In genomic region chr6:63792846-63793245, GRCh38 we compare ENCODE assay signal across 24 cellular contexts.
"Had no signal": no experiment of that assay in that cellular context is flagged by ENCODE, and none has a peak within 500 bp of the region (broad histone marks: within the 10 kb centered on the region; RNA-seq: fewer than 3 reads in every experiment).

No MANE protein-coding gene starts in this region.

- H3K27me3 ChIP-seq: right atrium auricular region, uterus had no signal

- H3K4me3 Mint-ChIP-seq: memory B cell; naive thymus-derived CD8-positive, alpha-beta T cell; nephron; neural crest cell; stimulated activated memory B cell treated with anti-CD40 and anti-IgM and Interleukin-4, amounts not matched to agents 10 μg/mL and 1 μg/mL and 100 μg/mL, for 72 hours; stimulated activated naive CD8-positive, alpha-beta T cell treated with anti-CD3 and anti-CD28 coated beads, Interleukin-15, amount 100 ng/mL, for 72 hours; type B pancreatic cell had no signal

- H3K9me3 ChIP-seq: left ventricle myocardium inferior, psoas muscle, right atrium auricular region, tibial nerve, uterus had no signal

- H3K4me3 ChIP-seq: left ventricle myocardium inferior, lung, psoas muscle, right atrium auricular region, skin epidermis, tibial nerve, uterus had no signal

- H3K36me3 ChIP-seq: left ventricle myocardium inferior, right atrium auricular region, tibial nerve, uterus had no signal

- H3K27ac Mint-ChIP-seq: memory B cell; naive thymus-derived CD8-positive, alpha-beta T cell; nephron; stimulated activated memory B cell treated with anti-CD40 and anti-IgM and Interleukin-4, amounts not matched to agents 10 μg/mL and 1 μg/mL and 100 μg/mL, for 72 hours; stimulated activated naive CD8-positive, alpha-beta T cell treated with anti-CD3 and anti-CD28 coated beads, Interleukin-15, amount 100 ng/mL, for 72 hours; type B pancreatic cell had no signal

- H3K27me3 Mint-ChIP-seq: stimulated activated memory B cell treated with anti-CD40 and anti-IgM and Interleukin-4, amounts not matched to agents 10 μg/mL and 1 μg/mL and 100 μg/mL, for 72 hours had no signal

- H3K4me1 Mint-ChIP-seq: memory B cell; naive thymus-derived CD8-positive, alpha-beta T cell; nephron; neural crest cell; stimulated activated memory B cell treated with anti-CD40 and anti-IgM and Interleukin-4, amounts not matched to agents 10 μg/mL and 1 μg/mL and 100 μg/mL, for 72 hours; stimulated activated naive CD8-positive, alpha-beta T cell treated with anti-CD3 and anti-CD28 coated beads, Interleukin-15, amount 100 ng/mL, for 72 hours had no signal

- ATAC-seq: naive thymus-derived CD8-positive, alpha-beta T cell; psoas muscle; sciatic nerve; stimulated activated memory B cell treated with anti-CD40 and anti-IgM and Interleukin-4, amounts not matched to agents 10 μg/mL and 1 μg/mL and 100 μg/mL, for 72 hours; stimulated activated naive CD8-positive, alpha-beta T cell treated with anti-CD3 and anti-CD28 coated beads, Interleukin-15, amount 100 ng/mL, for 72 hours had no signal

- H3K27ac ChIP-seq: left ventricle myocardium inferior, parathyroid adenoma, psoas muscle, right atrium auricular region, skin epidermis, tibial nerve, uterus had no signal

- H2AFZ ChIP-seq: parathyroid adenoma had no signal

- DNase-seq: islet precursor cell; left ventricle myocardium inferior; naive thymus-derived CD8-positive, alpha-beta T cell; occipital lobe; psoas muscle; stimulated activated CD4-positive, alpha-beta T cell treated with anti-CD3 and anti-CD28 coated beads, Interleukin-1b, Interleukin-23, amount 100 ng/mL, for 48 hours; stimulated activated CD4-positive, alpha-beta T cell treated with anti-CD3 and anti-CD28 coated beads, Interleukin-2, amount 100 ng/mL, for 48 hours; stimulated activated CD4-positive, alpha-beta T cell treated with anti-CD3 and anti-CD28 coated beads, Interleukin-4, amount 100 ng/mL, for 4 hours; stimulated activated CD8-positive, alpha-beta memory T cell treated with anti-CD3 and anti-CD28 coated beads, Interleukin-4, amount 100 ng/mL, for 48 hours; stimulated activated naive CD4-positive, alpha-beta T cell treated with Interleukin-2 at 50 U/mL for 16 hours; stimulated activated naive CD8-positive, alpha-beta T cell treated with anti-CD3 and anti-CD28 coated beads, Interleukin-15, amount 100 ng/mL, for 72 hours; substantia nigra; uterus had no signal

- H3K79me2 ChIP-seq: parathyroid adenoma had no signal

- H3K4me1 ChIP-seq: left ventricle myocardium inferior, parathyroid adenoma, psoas muscle, right atrium auricular region, tibial nerve, uterus had no signal

- H3K9ac ChIP-seq: parathyroid adenoma had no signal

- H3K9me3 Mint-ChIP-seq: memory B cell; naive thymus-derived CD8-positive, alpha-beta T cell; nephron; neural crest cell; stimulated activated memory B cell treated with anti-CD40 and anti-IgM and Interleukin-4, amounts not matched to agents 10 μg/mL and 1 μg/mL and 100 μg/mL, for 72 hours; stimulated activated naive CD8-positive, alpha-beta T cell treated with anti-CD3 and anti-CD28 coated beads, Interleukin-15, amount 100 ng/mL, for 72 hours; type B pancreatic cell had no signal

- H3K36me3 Mint-ChIP-seq: memory B cell; naive thymus-derived CD8-positive, alpha-beta T cell; stimulated activated memory B cell treated with anti-CD40 and anti-IgM and Interleukin-4, amounts not matched to agents 10 μg/mL and 1 μg/mL and 100 μg/mL, for 72 hours; type B pancreatic cell had no signal
